29 cellular contexts compared by ENCODE assay signal in the genomic region with DNA sequence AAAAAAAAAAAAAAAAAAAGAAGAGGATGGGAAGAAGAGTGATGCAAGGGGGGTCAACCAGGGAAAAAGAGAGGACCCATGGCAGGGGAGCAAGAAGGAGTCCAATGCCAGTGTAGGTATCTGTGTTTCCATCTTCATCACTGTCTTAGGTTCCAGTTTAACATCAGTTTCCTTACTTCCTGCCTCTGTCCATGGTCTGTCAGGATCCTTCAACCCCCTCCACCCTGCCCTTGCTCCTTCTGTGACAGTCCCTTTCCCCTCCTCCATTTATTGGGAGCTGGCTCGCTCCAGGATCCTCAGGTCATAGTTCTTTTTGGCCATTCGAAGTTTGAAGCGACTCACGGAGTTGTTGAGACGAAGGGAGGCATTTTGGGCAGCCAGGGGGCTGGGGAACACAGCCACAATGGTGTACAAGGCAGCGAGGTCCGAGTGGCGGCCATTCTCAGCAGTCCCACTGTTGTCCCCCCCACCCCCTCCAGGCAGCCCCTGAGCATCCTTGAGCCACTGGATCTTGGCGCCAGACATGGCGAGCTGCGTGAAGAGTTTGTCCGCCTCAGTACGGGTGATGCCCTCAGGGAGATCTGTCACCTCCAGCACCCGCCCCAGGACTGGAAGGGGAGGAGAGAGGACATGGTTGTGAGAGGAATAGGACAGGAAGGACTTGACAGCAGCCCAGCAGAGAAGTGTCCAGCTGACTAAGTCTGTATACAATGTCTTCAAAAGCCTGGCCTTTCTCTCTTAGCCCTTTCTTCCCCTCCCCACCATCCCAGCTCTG. TPM values are rescaled to one million over a fixed set of nuclear protein-coding genes. Genes with fewer than 3 reads are reported as not detected.
"Had no signal": no experiment of that assay in that cellular context is flagged by ENCODE, and none has a peak within 500 bp of the region (broad histone marks: within the 10 kb centered on the region; RNA-seq: fewer than 3 reads in every experiment).

No MANE protein-coding gene starts in this region.

- H3K4me1 Mint-ChIP-seq: naive thymus-derived CD4-positive, alpha-beta T cell; neural crest cell had no signal

- H3K27me3 ChIP-seq: body of pancreas, colonic mucosa, dorsolateral prefrontal cortex, gastrocnemius medialis, right atrium auricular region, spleen, transverse colon, uterus had no signal

- H3K36me3 ChIP-seq: colonic mucosa, uterus had no signal

- H3K27me3 Mint-ChIP-seq: activated naive CD8-positive, alpha-beta T cell; naive thymus-derived CD4-positive, alpha-beta T cell had no signal

- H3K9me3 ChIP-seq: body of pancreas, colonic mucosa, gastrocnemius medialis, right atrium auricular region, spleen, transverse colon, uterus had no signal

- H2AFZ ChIP-seq: parathyroid adenoma had no signal

- H3K27ac Mint-ChIP-seq: activated naive CD8-positive, alpha-beta T cell; activated T-cell treated with anti-CD3 and anti-CD28 coated beads, Interleukin-2, amount 50 U/mL, for 72 hours had no signal

- DNase-seq: activated CD4-positive, alpha-beta T cell treated with anti-CD3 and anti-CD28 coated beads for 4 hours; activated CD4-positive, alpha-beta T cell treated with anti-CD3 and anti-CD28 coated beads, Interleukin-2, amount 50 U/mL, for 4 hours; activated naive CD4-positive, alpha-beta T cell; activated T-cell treated with anti-CD3 and anti-CD28 coated beads for 4 hours; activated T-cell treated with anti-CD3 and anti-CD28 coated beads, Interleukin-2, amount 50 U/mL, for 72 hours; anterior cingulate cortex; body of pancreas; cerebellar nuclear complex; colonic mucosa; dorsolateral prefrontal cortex; effector memory CD4-positive, alpha-beta T cell; gastrocnemius medialis; glutamatergic neuron; left colon; midbrain; naive thymus-derived CD4-positive, alpha-beta T cell; nucleus accumbens; spleen; stimulated activated CD4-positive, alpha-beta T cell treated with anti-CD3 and anti-CD28 coated beads, Interleukin-2, amount 100 ng/mL, for 48 hours; stimulated activated naive CD4-positive, alpha-beta T cell treated with Interleukin-2 at 50 U/mL for 16 hours; transverse colon; uterus had no signal

- H3K79me2 ChIP-seq: parathyroid adenoma had no signal

- H3K27ac ChIP-seq: body of pancreas, colonic mucosa, parathyroid adenoma, right atrium auricular region, spleen, transverse colon, uterus, VCaP had no signal

- H3K4me3 ChIP-seq: body of pancreas, colonic mucosa, dorsolateral prefrontal cortex, gastrocnemius medialis, right atrium auricular region, spleen, transverse colon, uterus had no signal

- H3K4me3 Mint-ChIP-seq: activated naive CD8-positive, alpha-beta T cell; activated T-cell treated with anti-CD3 and anti-CD28 coated beads, Interleukin-2, amount 50 U/mL, for 72 hours; naive thymus-derived CD4-positive, alpha-beta T cell; neural crest cell had no signal

- H3K9me3 Mint-ChIP-seq: activated T-cell treated with anti-CD3 and anti-CD28 coated beads, Interleukin-2, amount 50 U/mL, for 72 hours; naive thymus-derived CD4-positive, alpha-beta T cell; neural crest cell had no signal

- ATAC-seq: activated T-cell treated with anti-CD3 and anti-CD28 coated beads, Interleukin-2, amount 50 U/mL, for 72 hours; body of pancreas; gastrocnemius medialis; left colon; naive thymus-derived CD4-positive, alpha-beta T cell had no signal

- H3K4me1 ChIP-seq: colonic mucosa, spleen, transverse colon, uterus had no signal

RNA-seq across cellular contexts. Expression of gene STAC3, which starts 3.7 kb away (rescaled TPM):
- total RNA-seq: epithelial cell of proximal tubule had no signal
- polyA plus RNA-seq: naive thymus-derived CD4-positive, alpha-beta T cell had no signal

RNA-seq across cellular contexts. Expression of gene NXPH4, which starts 38.1 kb away (rescaled TPM):
- total RNA-seq: epithelial cell of proximal tubule, gastrocnemius medialis, left colon, liver, transverse colon had no signal
- polyA plus RNA-seq: naive thymus-derived CD4-positive, alpha-beta T cell had no signal
